ENCODE assay signal across 8 cellular contexts in the genomic region with DNA sequence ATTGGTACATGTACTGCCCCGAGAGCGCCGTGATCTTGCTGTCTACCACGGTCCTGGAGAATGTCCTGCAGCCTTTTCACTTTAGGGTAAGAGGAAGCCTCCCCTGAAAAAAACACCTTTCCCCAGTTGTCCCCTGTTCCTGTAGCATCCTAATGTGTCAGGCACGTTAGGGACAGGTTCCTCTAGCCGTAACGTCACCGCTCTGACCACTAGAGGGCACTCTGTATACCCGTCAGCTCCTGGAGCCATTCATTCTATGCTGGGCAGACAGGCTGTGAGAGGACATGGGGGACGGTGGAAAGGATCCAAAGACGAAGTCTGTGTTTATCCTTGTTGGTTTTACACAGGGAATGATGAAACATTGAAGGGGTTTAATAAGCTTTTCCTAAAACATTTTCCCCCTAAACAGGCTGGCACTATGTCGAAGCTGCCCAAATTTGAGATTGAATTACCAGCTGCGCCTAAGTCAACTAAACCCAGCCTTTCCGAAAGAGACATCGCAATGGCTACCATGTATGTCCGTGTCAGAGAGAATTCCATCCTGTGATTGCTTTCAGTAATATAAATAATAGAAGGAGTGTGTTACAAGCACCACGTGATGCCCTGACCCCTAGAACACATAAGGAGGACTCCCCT. TPM values are rescaled to one million over a fixed set of nuclear protein-coding genes. Genes with fewer than 3 reads are reported as not detected.
DNase-seq lines count a peak whose midpoint lies in the region; ATAC-seq and TF ChIP-seq lines count a peak whose summit lies in the region.

No MANE protein-coding gene starts in this region.

- no peaks in the 10 kb centered on the region for H3K36me3 ChIP-seq in breast epithelium

- H3K27ac ChIP-seq in breast epithelium, result peak overlapping the region in 1 of 2 donors; percentile 12

- no peak for TF ChIP-seq POLR2A in breast epithelium (IDR thresholded peaks at IDR 0.05)

- intact Hi-C loops in breast epithelium (cut with DNase I; ENCODE audit: low total_unique reads), result loop anchor here (10.0 kb wide), 1 partner anchor 79 kb away; no protein-coding TSS in a partner anchor

- ATAC-seq in HG02981 (IDR thresholded peaks at IDR 0.05; ENCODE audit: unreplicated experiment), result peak; percentile 89

- DNase-seq in SIG-M5 treated with dmso at 0.1 percent for 504 hours (lab: John Stamatoyannopoulos, UW; ENCODE audit: unreplicated experiment), result peak; percentile 75
- DNase-seq in SIG-M5 (lab: John Stamatoyannopoulos, UW), result no peak
- peak; percentile 43 for DNase-seq in NCI-H2171 (lab: John Stamatoyannopoulos, UW)
- peak; percentile 51 to 73 for DNase-seq in breast epithelium (ENCODE audit: low spot score in 2 of 2)
- peak; percentile 74 for DNase-seq in iris pigment epithelial cell (ENCODE audit: low read depth)
- DNase-seq in stimulated activated CD4-positive, alpha-beta T cell treated with anti-CD3 and anti-CD28 coated beads, Interleukin-1b, Interleukin-23, amount 100 ng/mL, for 24 hours (ENCODE audit: low read depth in 4 of 4, low spot score in 1 of 4), result peak; percentile 49 to 60 (median 55)

- H3K4me3 ChIP-seq in WI38 (ENCODE audit: low read depth, low read length) (no peak overlapping the region), breast epithelium (no peak overlapping the region)

- no peaks in the 10 kb centered on the region for H3K4me1 ChIP-seq in breast epithelium

- no peaks in the 10 kb centered on the region for H3K9me3 ChIP-seq in breast epithelium

- peak; percentile 93 for TF ChIP-seq CTCF in WI38 (IDR thresholded peaks at IDR 0.05; ENCODE audit: low read depth, low read length)
- peak; percentile 56 to 83 (median 75) for TF ChIP-seq CTCF in breast epithelium (IDR thresholded peaks at IDR 0.05)

- no peaks in the 10 kb centered on the region for H3K27me3 ChIP-seq in breast epithelium

RNA-seq across cellular contexts. Expression of a gene that starts 12.7 kb away (rescaled TPM):
- total RNA-seq in breast epithelium, result 10 to 100 TPM; 22.2 to 33.0 (median 23.9) TPM
